Comparison of ENCODE assay signal across 1 cellular context in genomic region chr1:84504580-84505021, GRCh38.
TF ChIP-seq lines count a peak whose summit lies in the region.

No MANE protein-coding gene starts in this region.

TF ChIP-seq in K562, 482 proteins besides CTCF, POLR2A, EP300 and RAD21 (continued from another document):
- TF ChIP-seq ZC3H4 (CRISPR knock-in tag; IDR thresholded peaks at IDR 0.05; ENCODE audit: borderline replicate concordance) (no peak), UBTF (IDR thresholded peaks at IDR 0.05; ENCODE audit: borderline replicate concordance in 1 of 2, low read depth in 2 of 2, low read length in 2 of 2) (no peak), MLLT1 (IDR thresholded peaks at IDR 0.05) (peak in 1 of 2 experiments; percentile 45; a peak in 1 of 4 replicates), HMGXB4 (CRISPR knock-in tag; IDR thresholded peaks at IDR 0.05) (no peak)
